Comparison of ENCODE assay signal across 29 cellular contexts in genomic region chr9:135648494-135649410, GRCh38. TPM values are rescaled to one million over a fixed set of nuclear protein-coding genes. Genes with fewer than 3 reads are reported as not detected.
"Had no signal": no experiment of that assay in that cellular context is flagged by ENCODE, and none has a peak within 500 bp of the region (broad histone marks: within the 10 kb centered on the region; RNA-seq: fewer than 3 reads in every experiment).

No MANE protein-coding gene starts in this region.

- H3K27me3 ChIP-seq: sigmoid colon, upper lobe of right lung had no signal

- H3K27ac Mint-ChIP-seq: activated CD4-positive, alpha-beta T cell treated with anti-CD3 and anti-CD28 coated beads, Interleukin-2, amount 10 ng/mL, durations not matched to agents 7 days and 5 days; activated CD8-positive, alpha-beta T cell treated with anti-CD3 and anti-CD28 coated beads, Interleukin-2, amount 10 ng/mL, durations not matched to agents 7 days and 5 days; activated naive CD4-positive, alpha-beta T cell treated with anti-CD3 and anti-CD28 coated beads, Interleukin-2, amount 50 U/mL, for 24 hours; brain; immature natural killer cell; stimulated activated naive B cell treated with anti-CD40 and anti-IgM and Interleukin-4, amounts not matched to agents 10 μg/mL and 1 μg/mL and 100 μg/mL, for 72 hours; T-helper 1 cell treated with Interleukin-12 subunit alpha and Interleukin-12 subunit beta and Interleukin-4 antibody, amounts not matched to agents 30 μg/mL and 1 μg/mL, for 36 hours had no signal

- H3K4me3 ChIP-seq: esophagus squamous epithelium, gastrocnemius medialis, lower lobe of right lung, mucosa of descending colon, sigmoid colon, upper lobe of right lung had no signal

- H3K4me1 ChIP-seq: esophagus squamous epithelium, gastrocnemius medialis, lower lobe of right lung, sigmoid colon, upper lobe of right lung had no signal

- H3K36me3 ChIP-seq: esophagus squamous epithelium, gastrocnemius medialis, lower lobe of right lung, sigmoid colon, upper lobe of right lung had no signal

- H3K4me3 Mint-ChIP-seq: activated CD4-positive, alpha-beta T cell treated with anti-CD3 and anti-CD28 coated beads, Interleukin-2, amount 10 ng/mL, durations not matched to agents 7 days and 5 days; activated CD8-positive, alpha-beta T cell treated with anti-CD3 and anti-CD28 coated beads, Interleukin-2, amount 10 ng/mL, durations not matched to agents 7 days and 5 days; activated naive CD4-positive, alpha-beta T cell treated with anti-CD3 and anti-CD28 coated beads, Interleukin-2, amount 50 U/mL, for 24 hours; brain; immature natural killer cell; neural crest cell; stimulated activated naive B cell treated with anti-CD40 and anti-IgM and Interleukin-4, amounts not matched to agents 10 μg/mL and 1 μg/mL and 100 μg/mL, for 72 hours; T-helper 1 cell treated with Interleukin-12 subunit alpha and Interleukin-12 subunit beta and Interleukin-4 antibody, amounts not matched to agents 30 μg/mL and 1 μg/mL, for 36 hours had no signal

- DNase-seq: activated CD4-positive, alpha-beta T cell treated with anti-CD3 and anti-CD28 coated beads, Interleukin-2, amount 10 ng/mL, durations not matched to agents 7 days and 5 days; activated CD8-positive, alpha-beta T cell treated with anti-CD3 and anti-CD28 coated beads, Interleukin-2, amount 10 ng/mL, durations not matched to agents 7 days and 5 days; activated gamma-delta T cell treated with Interleukin-2 at 50 U/mL for 16 hours; activated T-cell treated with anti-CD3 and anti-CD28 coated beads, Interleukin-2, amount 50 U/mL, for 1 hour; anterior cingulate cortex; dermis blood vessel endothelial cell; effector CD8-positive, alpha-beta T cell; esophagus squamous epithelium; gastrocnemius medialis; immature natural killer cell; lower lobe of right lung; mucosa of descending colon; retina; sigmoid colon; stimulated activated CD4-positive, alpha-beta T cell treated with anti-CD3 and anti-CD28 coated beads, Interleukin-2, amount 100 ng/mL, for 48 hours; stimulated activated CD8-positive, alpha-beta memory T cell treated with anti-CD3 and anti-CD28 coated beads, Interleukin-4, amount 100 ng/mL, for 48 hours; stimulated activated naive B cell treated with anti-CD40 and anti-IgM and Interleukin-4, amounts not matched to agents 10 μg/mL and 1 μg/mL and 100 μg/mL, for 72 hours; T1000; upper lobe of right lung had no signal

- H3K9me3 ChIP-seq: gastrocnemius medialis had no signal

- ATAC-seq: activated CD4-positive, CD25-positive, alpha-beta regulatory T cell treated with anti-CD3 and anti-CD28 coated beads, Interleukin-2, amount 50 U/mL, for 24 hours; activated CD8-positive, alpha-beta T cell treated with anti-CD3 and anti-CD28 coated beads, Interleukin-2, amount 10 ng/mL, durations not matched to agents 7 days and 5 days; gastrocnemius medialis; left lobe of liver; lower lobe of right lung; mucosa of descending colon; stimulated activated naive B cell treated with anti-CD40 and anti-IgM and Interleukin-4, amounts not matched to agents 10 μg/mL and 1 μg/mL and 100 μg/mL, for 72 hours; upper lobe of right lung had no signal

- H3K36me3 Mint-ChIP-seq: brain had no signal

- H3K27ac ChIP-seq: esophagus squamous epithelium, gastrocnemius medialis, lower lobe of right lung, sigmoid colon, upper lobe of right lung had no signal

- H3K4me1 Mint-ChIP-seq: activated CD4-positive, alpha-beta T cell treated with anti-CD3 and anti-CD28 coated beads, Interleukin-2, amount 10 ng/mL, durations not matched to agents 7 days and 5 days; activated naive CD4-positive, alpha-beta T cell treated with anti-CD3 and anti-CD28 coated beads, Interleukin-2, amount 50 U/mL, for 24 hours; brain; immature natural killer cell; stimulated activated naive B cell treated with anti-CD40 and anti-IgM and Interleukin-4, amounts not matched to agents 10 μg/mL and 1 μg/mL and 100 μg/mL, for 72 hours had no signal

RNA-seq across cellular contexts. Expression of gene GLT6D1, which starts 9.4 kb away (rescaled TPM):
- total RNA-seq: activated CD4-positive, alpha-beta T cell treated with anti-CD3 and anti-CD28 coated beads, Interleukin-2, amount 10 ng/mL, durations not matched to agents 7 days and 5 days; activated CD8-positive, alpha-beta T cell treated with anti-CD3 and anti-CD28 coated beads, Interleukin-2, amount 10 ng/mL, durations not matched to agents 7 days and 5 days; dermis blood vessel endothelial cell; esophagus squamous epithelium; gastrocnemius medialis; kidney epithelial cell; left lobe of liver; lower lobe of right lung; mucosa of descending colon; neural crest cell; omental fat pad; posterior vena cava; sigmoid colon; temporal lobe; upper lobe of right lung had no signal
- polyA plus RNA-seq: immature natural killer cell, sigmoid colon had no signal

RNA-seq across cellular contexts. Expression of gene LCN9, which starts 14.4 kb away (rescaled TPM):
- total RNA-seq: activated CD4-positive, alpha-beta T cell treated with anti-CD3 and anti-CD28 coated beads, Interleukin-2, amount 10 ng/mL, durations not matched to agents 7 days and 5 days; activated CD8-positive, alpha-beta T cell treated with anti-CD3 and anti-CD28 coated beads, Interleukin-2, amount 10 ng/mL, durations not matched to agents 7 days and 5 days; dermis blood vessel endothelial cell; esophagus squamous epithelium; gastrocnemius medialis; kidney epithelial cell; left lobe of liver; lower lobe of right lung; mucosa of descending colon; posterior vena cava; sigmoid colon; temporal lobe; upper lobe of right lung had no signal
- polyA plus RNA-seq: immature natural killer cell, sigmoid colon had no signal

RNA-seq across cellular contexts. Expression of gene SOHLH1, which starts 50.5 kb away (rescaled TPM):
- total RNA-seq: activated CD4-positive, alpha-beta T cell treated with anti-CD3 and anti-CD28 coated beads, Interleukin-2, amount 10 ng/mL, durations not matched to agents 7 days and 5 days; activated CD8-positive, alpha-beta T cell treated with anti-CD3 and anti-CD28 coated beads, Interleukin-2, amount 10 ng/mL, durations not matched to agents 7 days and 5 days; dermis blood vessel endothelial cell; esophagus squamous epithelium; gastrocnemius medialis; kidney epithelial cell; left lobe of liver; lower lobe of right lung; mucosa of descending colon; neural crest cell; omental fat pad; posterior vena cava; sigmoid colon; temporal lobe; upper lobe of right lung had no signal
- polyA plus RNA-seq: immature natural killer cell, sigmoid colon had no signal

RNA-seq across cellular contexts. Expression of gene KCNT1, which starts 53.2 kb away (rescaled TPM):
- total RNA-seq: activated CD8-positive, alpha-beta T cell treated with anti-CD3 and anti-CD28 coated beads, Interleukin-2, amount 10 ng/mL, durations not matched to agents 7 days and 5 days; dermis blood vessel endothelial cell; kidney epithelial cell; left lobe of liver had no signal
- polyA plus RNA-seq: immature natural killer cell had no signal
